In genomic region chr2:226048625-226049024, GRCh38 we compare ENCODE assay signal across 13 cellular contexts.
A peak's percentile ranks its signal among the peaks of the same experiment; 100 is the strongest.
DNase-seq lines count a peak whose midpoint lies in the region; ATAC-seq and TF ChIP-seq lines count a peak whose summit lies in the region.
"Had no signal": no experiment of that assay in that cellular context is flagged by ENCODE, and none has a peak within 500 bp of the region (broad histone marks: within the 10 kb centered on the region; RNA-seq: fewer than 3 reads in every experiment).

No MANE protein-coding gene starts in this region.

- POLR2A ChIA-PET in WTC11 (lab: Charles Lee): no interaction called here

- H3K9me3 Mint-ChIP-seq in WTC11: no peaks in the 10 kb centered on the region
- H3K9me3 Mint-ChIP-seq in activated naive CD4-positive, alpha-beta T cell treated with anti-CD3 and anti-CD28 coated beads, Interleukin-2, amount 50 U/mL, for 72 hours: no peaks in the 10 kb centered on the region

- H3K4me1 Mint-ChIP-seq in WTC11: peaks cover 8% of the 10 kb centered on the region

- H3K36me3 Mint-ChIP-seq in WTC11: no peaks in the 10 kb centered on the region
- H3K36me3 Mint-ChIP-seq in activated naive CD4-positive, alpha-beta T cell treated with anti-CD3 and anti-CD28 coated beads, Interleukin-2, amount 50 U/mL, for 72 hours: no peaks in the 10 kb centered on the region

- ATAC-seq in WTC11 (peak; percentile 91), GM21576 (IDR thresholded peaks at IDR 0.05; ENCODE audit: unreplicated experiment) (no peak), HG02759 (IDR thresholded peaks at IDR 0.05; ENCODE audit: unreplicated experiment) (no peak)
- ATAC-seq in activated naive CD4-positive, alpha-beta T cell treated with anti-CD3 and anti-CD28 coated beads, Interleukin-2, amount 50 U/mL, for 72 hours: no peak
- ATAC-seq: gastroesophageal sphincter had no signal

- no peaks in the 10 kb centered on the region for H3K27me3 Mint-ChIP-seq in WTC11 (ENCODE audit: low read depth)

- DNase-seq in DMS53 (lab: John Stamatoyannopoulos, UW) (peak; percentile 9), DMS53 treated with DMSO at 0.1 percent for 48 hours (lab: John Stamatoyannopoulos, UW; ENCODE audit: unreplicated experiment) (no peak), WTC11 (ENCODE audit: low spot score) (no peak), hepatic stellate cell (ENCODE audit: low spot score) (peak; percentile 26), smooth muscle cell of the brain vasculature (ENCODE audit: low read depth, low spot score) (peak; percentile 86)
- DNase-seq in activated naive CD4-positive, alpha-beta T cell treated with anti-CD3 and anti-CD28 coated beads, Interleukin-2, amount 50 U/mL, for 72 hours (ENCODE audit: low spot score in 2 of 2): no peak
- DNase-seq: activated CD8-positive, alpha-beta memory T cell treated with anti-CD3 and anti-CD28 coated beads for 24 hours; adrenal gland; NCI-H1694 treated with DMSO at 0.1 percent for 48 hours; stimulated activated CD4-positive, alpha-beta T cell treated with anti-CD3 and anti-CD28 coated beads, Interleukin-4, amount 100 ng/mL, for 1 hour had no signal

- CTCF ChIA-PET in WTC11 (lab: Charles Lee): no interaction called here

- no peak for TF ChIP-seq CTCF in WTC11 (IDR thresholded peaks at IDR 0.05)

- H3K27ac Mint-ChIP-seq in WTC11: no peak overlapping the region
- no peak overlapping the region for H3K27ac Mint-ChIP-seq in activated naive CD4-positive, alpha-beta T cell treated with anti-CD3 and anti-CD28 coated beads, Interleukin-2, amount 50 U/mL, for 72 hours

- no peak overlapping the region for H3K4me3 Mint-ChIP-seq in WTC11

TF ChIP-seq in WTC11, 78 proteins besides CTCF, POLR2A, EP300 and RAD21:
- no peak for TF ChIP-seq ATF6 (CRISPR knock-in tag; IDR thresholded peaks at IDR 0.05)
- no peak for TF ChIP-seq EMX1 (CRISPR knock-in tag; IDR thresholded peaks at IDR 0.05)
- no peak for TF ChIP-seq ETV6 (CRISPR knock-in tag; IDR thresholded peaks at IDR 0.05)
- no peak for TF ChIP-seq JUN (CRISPR knock-in tag; IDR thresholded peaks at IDR 0.05)
- no peak for TF ChIP-seq ERG (CRISPR knock-in tag; IDR thresholded peaks at IDR 0.05)
- TF ChIP-seq ZSCAN18 (CRISPR knock-in tag; IDR thresholded peaks at IDR 0.05): no peak
- no peak for TF ChIP-seq SOX15 (CRISPR knock-in tag; IDR thresholded peaks at IDR 0.05)
- TF ChIP-seq PREB (CRISPR knock-in tag; IDR thresholded peaks at IDR 0.05; ENCODE audit: borderline replicate concordance): no peak
- TF ChIP-seq STAT6 (CRISPR knock-in tag; conservative IDR thresholded peaks at IDR 0.05; ENCODE audit: low read depth): no peak

Comparison
In these comparisons a context has a peak if more than half of its experiments do, and no peak if none do; other contexts are left out.
1. DNase-seq: peak in DMS53 (single experiment), hepatic stellate cell (single experiment) and smooth muscle cell of the brain vasculature (single experiment); none in DMS53 treated with DMSO at 0.1 percent for 48 hours (single experiment), WTC11 (single experiment) and activated naive CD4-positive, alpha-beta T cell treated with anti-CD3 and anti-CD28 coated beads, Interleukin-2, amount 50 U/mL, for 72 hours (0 of 2).